In genomic region chr2:172089633-172090032, GRCh38 we compare ENCODE assay signal across 1 cellular context.
TF ChIP-seq lines count a peak whose summit lies in the region.

No MANE protein-coding gene starts in this region.

TF ChIP-seq in neural cell, 6 proteins besides CTCF, POLR2A, EP300 and RAD21 (continued from another document):
- TF ChIP-seq, protein P1, sequence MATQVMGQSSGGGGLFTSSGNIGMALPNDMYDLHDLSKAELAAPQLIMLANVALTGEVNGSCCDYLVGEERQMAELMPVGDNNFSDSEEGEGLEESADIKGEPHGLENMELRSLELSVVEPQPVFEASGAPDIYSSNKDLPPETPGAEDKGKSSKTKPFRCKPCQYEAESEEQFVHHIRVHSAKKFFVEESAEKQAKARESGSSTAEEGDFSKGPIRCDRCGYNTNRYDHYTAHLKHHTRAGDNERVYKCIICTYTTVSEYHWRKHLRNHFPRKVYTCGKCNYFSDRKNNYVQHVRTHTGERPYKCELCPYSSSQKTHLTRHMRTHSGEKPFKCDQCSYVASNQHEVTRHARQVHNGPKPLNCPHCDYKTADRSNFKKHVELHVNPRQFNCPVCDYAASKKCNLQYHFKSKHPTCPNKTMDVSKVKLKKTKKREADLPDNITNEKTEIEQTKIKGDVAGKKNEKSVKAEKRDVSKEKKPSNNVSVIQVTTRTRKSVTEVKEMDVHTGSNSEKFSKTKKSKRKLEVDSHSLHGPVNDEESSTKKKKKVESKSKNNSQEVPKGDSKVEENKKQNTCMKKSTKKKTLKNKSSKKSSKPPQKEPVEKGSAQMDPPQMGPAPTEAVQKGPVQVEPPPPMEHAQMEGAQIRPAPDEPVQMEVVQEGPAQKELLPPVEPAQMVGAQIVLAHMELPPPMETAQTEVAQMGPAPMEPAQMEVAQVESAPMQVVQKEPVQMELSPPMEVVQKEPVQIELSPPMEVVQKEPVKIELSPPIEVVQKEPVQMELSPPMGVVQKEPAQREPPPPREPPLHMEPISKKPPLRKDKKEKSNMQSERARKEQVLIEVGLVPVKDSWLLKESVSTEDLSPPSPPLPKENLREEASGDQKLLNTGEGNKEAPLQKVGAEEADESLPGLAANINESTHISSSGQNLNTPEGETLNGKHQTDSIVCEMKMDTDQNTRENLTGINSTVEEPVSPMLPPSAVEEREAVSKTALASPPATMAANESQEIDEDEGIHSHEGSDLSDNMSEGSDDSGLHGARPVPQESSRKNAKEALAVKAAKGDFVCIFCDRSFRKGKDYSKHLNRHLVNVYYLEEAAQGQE (IDR thresholded peaks at IDR 0.05; ENCODE audit: borderline replicate concordance) = no peak
- TF ChIP-seq SMC3 (conservative IDR thresholded peaks at IDR 0.05; ENCODE audit: poor library complexity) (no peak), MXI1 (conservative IDR thresholded peaks at IDR 0.05; ENCODE audit: poor library complexity, severe bottlenecking) (no peak)
TF ChIP-seq in neural cell: peak in this region for 0.
